Comparison of ENCODE assay signal across 8 cellular contexts in genomic region chr14:100214768-100215079, GRCh38. TPM values are rescaled to one million over a fixed set of nuclear protein-coding genes. Genes with fewer than 3 reads are reported as not detected.
DNase-seq lines count a peak whose midpoint lies in the region; ATAC-seq, FAIRE-seq and TF ChIP-seq lines count a peak whose summit lies in the region.

No MANE protein-coding gene starts in this region.

- H3K36me3 Mint-ChIP-seq in T-helper 1 cell treated with Interleukin-12 subunit alpha and Interleukin-12 subunit beta and Interleukin-4 antibody, amounts not matched to agents 30 μg/mL and 1 μg/mL, for 36 hours (ENCODE audit: low read depth): no peaks in the 10 kb centered on the region
- no peaks in the 10 kb centered on the region for H3K36me3 Mint-ChIP-seq in activated B cell treated with CpG ODN at 0.5 μM for 24 hours (ENCODE audit: low read depth)

- H3K27me3 ChIP-seq in iPS-18a (ENCODE audit: control insufficient read depth, insufficient read depth, low read length) (no peaks in the 10 kb centered on the region), stomach smooth muscle (ENCODE audit: control insufficient read depth in 1 of 2, insufficient read depth in 2 of 2, low read length in 2 of 2) (no peaks in the 10 kb centered on the region)

- no peaks in the 10 kb centered on the region for H3K36me3 ChIP-seq in iPS-18a (ENCODE audit: control insufficient read depth, low read depth, low read length)
- no peaks in the 10 kb centered on the region for H3K36me3 ChIP-seq in stomach smooth muscle (ENCODE audit: control insufficient read depth in 2 of 2, insufficient read depth in 2 of 2, low read length in 2 of 2)

- H3K4me3 ChIP-seq in iPS-18a (ENCODE audit: low read length) (peak overlapping the region; percentile 43), stomach smooth muscle (ENCODE audit: low read length in 2 of 2) (peak overlapping the region; percentile 66 to 84)

- H3K9me3 Mint-ChIP-seq in T-helper 1 cell treated with Interleukin-12 subunit alpha and Interleukin-12 subunit beta and Interleukin-4 antibody, amounts not matched to agents 30 μg/mL and 1 μg/mL, for 36 hours: no peaks in the 10 kb centered on the region
- H3K9me3 Mint-ChIP-seq in activated B cell treated with CpG ODN at 0.5 μM for 24 hours: no peaks in the 10 kb centered on the region

- ATAC-seq in activated B cell treated with CpG ODN at 0.5 μM for 24 hours (ENCODE audit: low read depth) (no peak), GM18909 (IDR thresholded peaks at IDR 0.05; ENCODE audit: poor library complexity, unreplicated experiment) (no peak)

- H3K27ac Mint-ChIP-seq in T-helper 1 cell treated with Interleukin-12 subunit alpha and Interleukin-12 subunit beta and Interleukin-4 antibody, amounts not matched to agents 30 μg/mL and 1 μg/mL, for 36 hours: peak overlapping the region; percentile 86
- peak overlapping the region; percentile 80 for H3K27ac Mint-ChIP-seq in activated B cell treated with CpG ODN at 0.5 μM for 24 hours

- H3K4me1 Mint-ChIP-seq in T-helper 1 cell treated with Interleukin-12 subunit alpha and Interleukin-12 subunit beta and Interleukin-4 antibody, amounts not matched to agents 30 μg/mL and 1 μg/mL, for 36 hours (ENCODE audit: low read depth): peaks cover 20% of the 10 kb centered on the region
- H3K4me1 Mint-ChIP-seq in activated B cell treated with CpG ODN at 0.5 μM for 24 hours: peaks cover 17% of the 10 kb centered on the region

- H3K9ac ChIP-seq in iPS-18a (ENCODE audit: low read length) (no peak overlapping the region), stomach smooth muscle (ENCODE audit: low read length in 2 of 2) (peak overlapping the region; percentile 71 to 83)

- no peak for DNase-seq in T-helper 1 cell
- no peak for DNase-seq in activated B cell treated with CpG ODN at 0.5 μM for 24 hours
- DNase-seq in D721Med (ENCODE audit: insufficient read length, low spot score): no peak
- DNase-seq in epidermal melanocyte (ENCODE audit: insufficient read length, low spot score): no peak

- H3K9me3 ChIP-seq in iPS-18a (ENCODE audit: control insufficient read depth, low read depth, low read length): no peaks in the 10 kb centered on the region
- no peaks in the 10 kb centered on the region for H3K9me3 ChIP-seq in stomach smooth muscle (ENCODE audit: control insufficient read depth in 2 of 2, low read length in 2 of 2)

- no peak for TF ChIP-seq CTCF in activated B cell treated with CpG ODN at 0.5 μM for 24 hours (IDR thresholded peaks at IDR 0.05)
- TF ChIP-seq CTCF in D721Med (IDR thresholded peaks at IDR 0.05; ENCODE audit: insufficient read depth, missing control alignments): no peak

- H3K4me1 ChIP-seq in iPS-18a (ENCODE audit: control insufficient read depth, low read depth, low read length) (peaks cover 5% of the 10 kb centered on the region), stomach smooth muscle (ENCODE audit: control insufficient read depth, insufficient read depth, low read length) (peaks cover 11% of the 10 kb centered on the region)

- FAIRE-seq in D721Med (lab: Jason Lieb, UNC): no peak

- POLR2A ChIA-PET in activated B cell treated with CpG ODN at 0.5 μM for 24 hours (lab: Charles Lee): interaction anchor here (0.6 to 2.7 kb wide), 10 partner anchors 21 to 150 kb away, joined by 3 to 18 read pairs (median 6); partner anchors contain the start of gene EVL

- CTCF ChIA-PET in activated B cell treated with CpG ODN at 0.5 μM for 24 hours (lab: Charles Lee): interaction anchor here (2.6 kb wide), 1 partner anchor 21 kb away, joined by 13 read pairs; no protein-coding TSS in a partner anchor

- intact Hi-C loops in activated B cell treated with CpG ODN at 0.5 μM for 24 hours (cut with micrococcal nuclease): loop anchor here (1.0 to 2.0 kb wide), 6 partner anchors 8 to 162 kb away; partner anchors contain the start of genes DEGS2 and WDR25

- peak overlapping the region; percentile 27 for H3K27ac ChIP-seq in iPS-18a (ENCODE audit: low read length)
- peak overlapping the region; percentile 84 for H3K27ac ChIP-seq in stomach smooth muscle (ENCODE audit: low read length)

- no peaks in the 10 kb centered on the region for H3K27me3 Mint-ChIP-seq in T-helper 1 cell treated with Interleukin-12 subunit alpha and Interleukin-12 subunit beta and Interleukin-4 antibody, amounts not matched to agents 30 μg/mL and 1 μg/mL, for 36 hours (ENCODE audit: low read depth)
- no peaks in the 10 kb centered on the region for H3K27me3 Mint-ChIP-seq in activated B cell treated with CpG ODN at 0.5 μM for 24 hours

- H3K4me3 Mint-ChIP-seq in T-helper 1 cell treated with Interleukin-12 subunit alpha and Interleukin-12 subunit beta and Interleukin-4 antibody, amounts not matched to agents 30 μg/mL and 1 μg/mL, for 36 hours: peak overlapping the region; percentile 76
- H3K4me3 Mint-ChIP-seq in activated B cell treated with CpG ODN at 0.5 μM for 24 hours: peak overlapping the region; percentile 85

RNA-seq across cellular contexts. Expression of gene YY1, which starts 24.2 kb away (rescaled TPM):
- total RNA-seq in activated B cell treated with CpG ODN at 0.5 μM for 24 hours: 72.6 and 79.2 TPM in 2 replicates

RNA-seq across cellular contexts. Expression of gene DEGS2, which starts 55.3 kb away (rescaled TPM):
- 1.3 and 2.5 TPM in 2 replicates for total RNA-seq in activated B cell treated with CpG ODN at 0.5 μM for 24 hours
